In genomic region chr5:1138445-1139207, GRCh38 we compare ENCODE assay signal across 23 cellular contexts.
"Had no signal": no experiment of that assay in that cellular context is flagged by ENCODE, and none has a peak within 500 bp of the region (broad histone marks: within the 10 kb centered on the region; RNA-seq: fewer than 3 reads in every experiment).

No MANE protein-coding gene starts in this region.

- H3K79me2 ChIP-seq: parathyroid adenoma had no signal

- H3K4me3 Mint-ChIP-seq: activated CD4-positive, alpha-beta memory T cell treated with anti-CD3 and anti-CD28 coated beads for 36 hours; activated CD4-positive, alpha-beta T cell treated with anti-CD3 and anti-CD28 coated beads for 36 hours; central memory CD8-positive, alpha-beta T cell; immature natural killer cell; memory B cell; stimulated activated effector memory CD8-positive, alpha-beta T cell treated with anti-CD3 and anti-CD28 coated beads, Interleukin-12 subunit alpha, Interleukin-12 subunit beta, amount 100 ng/mL, for 72 hours; T-helper 2 cell treated with Interferon-gamma antibody and Interleukin-4, amounts not matched to agents 5 μg/mL and 100 μg/mL, for 36 hours; WTC11 had no signal

- H3K4me1 ChIP-seq: parathyroid adenoma had no signal

- H3K36me3 ChIP-seq: brain microvascular endothelial cell, gastrocnemius medialis, neutrophil, stomach, upper lobe of left lung had no signal

- H3K9me3 ChIP-seq: gastrocnemius medialis, mucosa of descending colon, neutrophil, stomach, testis, upper lobe of left lung had no signal

- DNase-seq: activated CD4-positive, alpha-beta memory T cell treated with anti-CD3 and anti-CD28 coated beads for 36 hours; activated naive CD4-positive, alpha-beta T cell; activated T-cell treated with anti-CD3 and anti-CD28 coated beads for 4 hours; anterior cingulate cortex; brain microvascular endothelial cell; gastrocnemius medialis; head of caudate nucleus; immature natural killer cell; naive B cell; stimulated activated CD4-positive, alpha-beta T cell treated with anti-CD3 and anti-CD28 coated beads, Interleukin-4, amount 100 ng/mL, for 24 hours; stomach had no signal

- H3K9ac ChIP-seq: parathyroid adenoma had no signal

- H3K4me3 ChIP-seq: coronary artery, gastrocnemius medialis, mucosa of descending colon, stomach, testis, upper lobe of left lung had no signal

- H2AFZ ChIP-seq: parathyroid adenoma had no signal

- H3K27ac ChIP-seq: brain microvascular endothelial cell, gastrocnemius medialis, neutrophil, parathyroid adenoma, upper lobe of left lung had no signal

- H3K27me3 ChIP-seq: testis, upper lobe of left lung had no signal

- ATAC-seq: activated CD4-positive, alpha-beta T cell treated with anti-CD3 and anti-CD28 coated beads for 36 hours; gastrocnemius medialis; stimulated activated effector memory CD8-positive, alpha-beta T cell treated with anti-CD3 and anti-CD28 coated beads, Interleukin-12 subunit alpha, Interleukin-12 subunit beta, amount 100 ng/mL, for 72 hours; WTC11 had no signal

- H3K27ac Mint-ChIP-seq: activated CD4-positive, alpha-beta memory T cell treated with anti-CD3 and anti-CD28 coated beads for 36 hours; activated CD4-positive, alpha-beta T cell treated with anti-CD3 and anti-CD28 coated beads for 36 hours; immature natural killer cell; memory B cell; stimulated activated effector memory CD8-positive, alpha-beta T cell treated with anti-CD3 and anti-CD28 coated beads, Interleukin-12 subunit alpha, Interleukin-12 subunit beta, amount 100 ng/mL, for 72 hours; T-helper 2 cell treated with Interferon-gamma antibody and Interleukin-4, amounts not matched to agents 5 μg/mL and 100 μg/mL, for 36 hours; WTC11 had no signal

- H3K9me3 Mint-ChIP-seq: activated CD4-positive, alpha-beta memory T cell treated with anti-CD3 and anti-CD28 coated beads for 36 hours; central memory CD8-positive, alpha-beta T cell; immature natural killer cell; memory B cell; naive B cell; stimulated activated effector memory CD8-positive, alpha-beta T cell treated with anti-CD3 and anti-CD28 coated beads, Interleukin-12 subunit alpha, Interleukin-12 subunit beta, amount 100 ng/mL, for 72 hours; T-helper 2 cell treated with Interferon-gamma antibody and Interleukin-4, amounts not matched to agents 5 μg/mL and 100 μg/mL, for 36 hours had no signal

- H3K36me3 Mint-ChIP-seq: activated CD4-positive, alpha-beta memory T cell treated with anti-CD3 and anti-CD28 coated beads for 36 hours; immature natural killer cell; memory B cell; naive B cell; stimulated activated effector memory CD8-positive, alpha-beta T cell treated with anti-CD3 and anti-CD28 coated beads, Interleukin-12 subunit alpha, Interleukin-12 subunit beta, amount 100 ng/mL, for 72 hours; WTC11 had no signal

- H3K4me1 Mint-ChIP-seq: stimulated activated effector memory CD8-positive, alpha-beta T cell treated with anti-CD3 and anti-CD28 coated beads, Interleukin-12 subunit alpha, Interleukin-12 subunit beta, amount 100 ng/mL, for 72 hours had no signal
